Comparison of ENCODE assay signal across 25 cellular contexts in the genomic region with DNA sequence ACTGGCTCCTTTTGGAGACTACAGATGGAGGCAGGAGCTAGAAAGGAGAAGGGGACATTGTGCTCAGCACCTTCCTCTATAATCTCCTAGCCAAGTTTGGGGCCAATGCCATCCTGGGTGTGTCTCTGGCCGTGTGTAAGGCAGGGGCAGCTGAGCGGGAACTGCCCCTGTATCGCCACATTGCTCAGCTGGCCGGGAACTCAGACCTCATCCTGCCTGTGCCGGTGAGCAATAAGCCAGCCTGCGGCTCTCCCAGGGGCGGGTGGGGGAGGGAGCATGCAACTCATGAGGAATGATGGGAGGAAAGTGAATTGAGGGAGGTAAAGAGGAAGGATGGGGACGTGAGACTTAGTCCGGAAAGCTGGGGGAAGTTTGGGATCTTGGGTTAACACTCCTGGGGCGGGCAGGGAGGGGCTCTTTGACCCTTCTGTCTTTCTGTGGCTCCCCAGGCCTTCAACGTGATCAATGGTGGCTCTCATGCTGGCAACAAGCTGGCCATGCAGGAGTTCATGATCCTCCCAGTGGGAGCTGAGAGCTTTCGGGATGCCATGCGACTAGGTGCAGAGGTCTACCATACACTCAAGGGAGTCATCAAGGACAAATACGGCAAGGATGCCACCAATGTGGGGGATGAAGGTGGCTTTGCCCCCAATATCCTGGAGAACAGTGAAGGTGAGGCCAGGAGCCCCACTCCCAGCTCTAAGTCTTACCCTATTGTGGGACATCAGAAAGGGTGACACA. TPM values are rescaled to one million over a fixed set of nuclear protein-coding genes. Genes with fewer than 3 reads are reported as not detected.
DNase-seq lines count a peak whose midpoint lies in the region; ATAC-seq and TF ChIP-seq lines count a peak whose summit lies in the region.
"Had no signal": no experiment of that assay in that cellular context is flagged by ENCODE, and none has a peak within 500 bp of the region (broad histone marks: within the 10 kb centered on the region; RNA-seq: fewer than 3 reads in every experiment).

No MANE protein-coding gene starts in this region.

- H3K4me1 Mint-ChIP-seq in CD8-positive, alpha-beta T cell (ENCODE audit: low read depth) = peaks cover 31% of the 10 kb centered on the region
- H3K4me1 Mint-ChIP-seq in brain = peaks cover 70% of the 10 kb centered on the region
- H3K4me1 Mint-ChIP-seq in neural crest cell = peaks cover 31% of the 10 kb centered on the region
- H3K4me1 Mint-ChIP-seq in activated CD4-positive, alpha-beta memory T cell treated with anti-CD3 and anti-CD28 coated beads for 36 hours (ENCODE audit: low read depth) = peaks cover 33% of the 10 kb centered on the region

- peak overlapping the region; percentile 69 for H3K27ac Mint-ChIP-seq in CD8-positive, alpha-beta T cell
- peak overlapping the region in 2 of 5 experiments; percentile 55 to 100 for H3K27ac Mint-ChIP-seq in brain
- H3K27ac Mint-ChIP-seq in neural crest cell (ENCODE audit: unreplicated experiment) = no peak overlapping the region
- no peak overlapping the region for H3K27ac Mint-ChIP-seq in activated CD4-positive, alpha-beta memory T cell treated with anti-CD3 and anti-CD28 coated beads for 36 hours
- H3K27ac Mint-ChIP-seq: dendritic cell treated with granulocyte-macrophage colony-stimulating factor and Interleukin-4, amounts not matched to agents 40 ng/mL and 50 ng/mL, for 4 days had no signal

- no peak overlapping the region for H3K27ac ChIP-seq in CD8-positive, alpha-beta T cell (ENCODE audit: low read depth, low read length)
- H3K27ac ChIP-seq in RWPE1 = no peak overlapping the region
- H3K27ac ChIP-seq: left ventricle myocardium inferior, WERI-Rb-1 had no signal

- H3K36me3 ChIP-seq in CD8-positive, alpha-beta T cell (ENCODE audit: insufficient read depth, low read length) = peaks cover 16% of the 10 kb centered on the region
- H3K36me3 ChIP-seq: left ventricle myocardium inferior had no signal

- H3K4me1 ChIP-seq in CD8-positive, alpha-beta T cell (ENCODE audit: insufficient read depth, low read length) = peaks cover 18% of the 10 kb centered on the region

- peak in 1 of 7 experiments; percentile 5 for DNase-seq in CD8-positive, alpha-beta T cell
- DNase-seq in HT1080 (ENCODE audit: low read depth) (peak; percentile 63), neural crest cell (ENCODE audit: low read depth, low spot score) (no peak), RWPE1 (ENCODE audit: low spot score) (no peak), iPS-NIHi7 (ENCODE audit: extremely low spot score) (no peak), D341Med (ENCODE audit: low spot score) (no peak)
- no peak for DNase-seq in activated CD4-positive, alpha-beta memory T cell treated with anti-CD3 and anti-CD28 coated beads for 36 hours
- DNase-seq: activated CD4-positive, alpha-beta T cell treated with anti-CD3 and anti-CD28 coated beads, Interleukin-2, amount 50 U/mL, for 4 hours; activated naive CD4-positive, alpha-beta T cell treated with anti-CD3 and anti-CD28 coated beads, Interleukin-2, amount 50 U/mL, for 16 hours; activated T-cell treated with anti-CD3 and anti-CD28 coated beads for 4 hours; CD8-positive, alpha-beta memory T cell; DMS79 treated with DMSO at 0.1 percent for 48 hours; KG1; left ventricle myocardium inferior; NCI-H1048; NCI-H2081; NCI-H524; stimulated activated CD4-positive, alpha-beta T cell treated with anti-CD3 and anti-CD28 coated beads, Interleukin-15, amount 100 ng/mL, for 24 hours; WERI-Rb-1 had no signal

- intact Hi-C loops in CD8-positive, alpha-beta T cell (cut with DNase I, micrococcal nuclease) = no loop called here
- intact Hi-C loops in activated CD4-positive, alpha-beta memory T cell treated with anti-CD3 and anti-CD28 coated beads for 36 hours (cut with micrococcal nuclease) = no loop called here

- CTCF ChIA-PET in CD8-positive, alpha-beta T cell (lab: Charles Lee) = interaction anchor here (0.7 to 1.8 kb wide), 9 partner anchors 9 to 191 kb away, joined by 3 to 6 read pairs (median 3); a partner anchor contains a TSS
- CTCF ChIA-PET in RWPE1 (lab: Yijun Ruan, JAX) = interaction anchor here (0.5 to 1.1 kb wide), 6 partner anchors 17 to 252 kb away, joined by 3 to 5 read pairs (median 4); a partner anchor contains a TSS
- CTCF ChIA-PET in activated CD4-positive, alpha-beta memory T cell treated with anti-CD3 and anti-CD28 coated beads for 36 hours (lab: Charles Lee) = interaction anchor here (1.0 kb wide), 1 partner anchor 27 kb away, joined by 3 read pairs; no protein-coding TSS in a partner anchor

- no peak overlapping the region for H3K4me3 Mint-ChIP-seq in CD8-positive, alpha-beta T cell
- H3K4me3 Mint-ChIP-seq in brain (peak overlapping the region in 3 of 5 experiments; percentile 42 to 91 (median 62)), neural crest cell (peak overlapping the region; percentile 18)
- no peak overlapping the region for H3K4me3 Mint-ChIP-seq in activated CD4-positive, alpha-beta memory T cell treated with anti-CD3 and anti-CD28 coated beads for 36 hours
- H3K4me3 Mint-ChIP-seq: dendritic cell treated with granulocyte-macrophage colony-stimulating factor and Interleukin-4, amounts not matched to agents 40 ng/mL and 50 ng/mL, for 4 days had no signal

- no peaks in the 10 kb centered on the region for H3K27me3 ChIP-seq in CD8-positive, alpha-beta T cell (ENCODE audit: insufficient read depth, low read length)

- peaks cover 51% of the 10 kb centered on the region for H3K36me3 Mint-ChIP-seq in CD8-positive, alpha-beta T cell
- H3K36me3 Mint-ChIP-seq in brain (peaks cover 62% of the 10 kb centered on the region), neural crest cell (ENCODE audit: low read depth) (no peaks in the 10 kb centered on the region)
- H3K36me3 Mint-ChIP-seq in activated CD4-positive, alpha-beta memory T cell treated with anti-CD3 and anti-CD28 coated beads for 36 hours = peaks cover 39% of the 10 kb centered on the region

- ATAC-seq in CD8-positive, alpha-beta T cell = no peak

- no peaks in the 10 kb centered on the region for H3K9me3 ChIP-seq in CD8-positive, alpha-beta T cell (ENCODE audit: low read length)
- H3K9me3 ChIP-seq: left ventricle myocardium inferior, thoracic aorta had no signal

- no peak overlapping the region for H3K4me3 ChIP-seq in CD8-positive, alpha-beta T cell (ENCODE audit: low read depth, low read length)
- H3K4me3 ChIP-seq: left ventricle myocardium inferior, thoracic aorta had no signal

- no peaks in the 10 kb centered on the region for H3K9me3 Mint-ChIP-seq in CD8-positive, alpha-beta T cell
- H3K9me3 Mint-ChIP-seq in brain (peaks cover 0 to 3% (median 0%) of the 10 kb centered on the region in 5 experiments), neural crest cell (no peaks in the 10 kb centered on the region)
- H3K9me3 Mint-ChIP-seq in activated CD4-positive, alpha-beta memory T cell treated with anti-CD3 and anti-CD28 coated beads for 36 hours = no peaks in the 10 kb centered on the region
- H3K9me3 Mint-ChIP-seq: CD8-positive, alpha-beta memory T cell; dendritic cell treated with granulocyte-macrophage colony-stimulating factor and Interleukin-4, amounts not matched to agents 40 ng/mL and 50 ng/mL, for 4 days had no signal

- no peaks in the 10 kb centered on the region for H3K27me3 Mint-ChIP-seq in CD8-positive, alpha-beta T cell (ENCODE audit: low read depth)
- H3K27me3 Mint-ChIP-seq in brain (peaks cover 1% of the 10 kb centered on the region), neural crest cell (ENCODE audit: low read depth) (peaks cover 18% of the 10 kb centered on the region)
- no peaks in the 10 kb centered on the region for H3K27me3 Mint-ChIP-seq in activated CD4-positive, alpha-beta memory T cell treated with anti-CD3 and anti-CD28 coated beads for 36 hours
- H3K27me3 Mint-ChIP-seq: CD8-positive, alpha-beta memory T cell had no signal

- POLR2A ChIA-PET in CD8-positive, alpha-beta T cell (lab: Charles Lee) = interaction anchor here (1.4 to 2.4 kb wide), 2 partner anchors 20 to 27 kb away, joined by 4 to 9 read pairs; no protein-coding TSS in a partner anchor
- POLR2A ChIA-PET in RWPE1 (lab: Yijun Ruan, JAX; ENCODE audit: low non-redundant PET) = interaction anchor here (0.6 kb wide), 1 partner anchor 38 kb away, joined by 3 read pairs; no protein-coding TSS in a partner anchor
- POLR2A ChIA-PET in activated CD4-positive, alpha-beta memory T cell treated with anti-CD3 and anti-CD28 coated beads for 36 hours (lab: Charles Lee) = interaction anchor here (1.0 to 1.1 kb wide), 2 partner anchors 20 to 37 kb away, joined by 3 to 4 read pairs; no protein-coding TSS in a partner anchor

- no peak for TF ChIP-seq CTCF in CD8-positive, alpha-beta T cell (IDR thresholded peaks at IDR 0.05)
- TF ChIP-seq CTCF in brain (conservative IDR thresholded peaks at IDR 0.05) (no peak), neural crest cell (conservative IDR thresholded peaks at IDR 0.05) (no peak), RWPE1 (conservative IDR thresholded peaks at IDR 0.05; ENCODE audit: low read depth) (no peak)

RNA-seq across cellular contexts. Expression of a gene that starts 3.3 kb away (rescaled TPM):
- total RNA-seq in CD8-positive, alpha-beta T cell = 10 to 100 TPM; 95.5 to 99.6 TPM
- total RNA-seq in HT1080 (2014; rRNA removed; shearing (Covaris generic)) = 13.4 and 26.3 TPM in 2 replicates
- polyA plus RNA-seq in HT1080 (2015; cell fraction: cytosol; rRNA removed) = 88.1 and 90.1 TPM in 2 replicates
- polyA plus RNA-seq in HT1080 (2015; cell fraction: nucleus; rRNA removed) = 265 and 285 TPM in 2 replicates
- polyA plus RNA-seq in brain (ENCODE audit: insufficient read depth, low read depth, low replicate concordance) = 553 TPM
- total RNA-seq in neural crest cell = 67.5 and 68.4 TPM in 2 replicates
- 100 to 1,000 TPM; 185 to 193 TPM for total RNA-seq in activated CD4-positive, alpha-beta memory T cell treated with anti-CD3 and anti-CD28 coated beads for 36 hours

RNA-seq across cellular contexts. Expression of a gene that starts 10.1 kb away (rescaled TPM):
- 10 to 100 TPM; 26.5 to 33.4 TPM for total RNA-seq in CD8-positive, alpha-beta T cell
- 6.6 and 11.6 TPM in 2 replicates for total RNA-seq in HT1080 (2014; rRNA removed; shearing (Covaris generic))
- 75.9 and 77.0 TPM in 2 replicates for polyA plus RNA-seq in HT1080 (2015; cell fraction: cytosol; rRNA removed)
- 111 and 113 TPM in 2 replicates for polyA plus RNA-seq in HT1080 (2015; cell fraction: nucleus; rRNA removed)
- polyA plus RNA-seq in brain (ENCODE audit: insufficient read depth, low read depth, low replicate concordance) = 221 TPM
- total RNA-seq in neural crest cell = 118 and 122 TPM in 2 replicates
- 10 to 100 TPM; 34.8 to 37.8 TPM for total RNA-seq in activated CD4-positive, alpha-beta memory T cell treated with anti-CD3 and anti-CD28 coated beads for 36 hours

RNA-seq across cellular contexts. Expression of a gene that starts 13.0 kb away (rescaled TPM):
- total RNA-seq in CD8-positive, alpha-beta T cell = 1 to 10 TPM; 6.5 to 7.2 TPM
- 3.5 and 3.6 TPM in 2 replicates for total RNA-seq in HT1080 (2014; rRNA removed; shearing (Covaris generic))
- polyA plus RNA-seq in HT1080 (2015; cell fraction: cytosol; rRNA removed) = 7.3 and 8.3 TPM in 2 replicates
- 5.1 and 7.0 TPM in 2 replicates for polyA plus RNA-seq in HT1080 (2015; cell fraction: nucleus; rRNA removed)
- polyA plus RNA-seq in brain (ENCODE audit: insufficient read depth, low read depth, low replicate concordance) = 19.3 TPM
- total RNA-seq in neural crest cell = 4.8 and 5.2 TPM in 2 replicates
- total RNA-seq in activated CD4-positive, alpha-beta memory T cell treated with anti-CD3 and anti-CD28 coated beads for 36 hours = 1 to 10 TPM; 6.8 to 7.8 TPM

RNA-seq across cellular contexts. Expression of a gene that starts 26.0 kb away (rescaled TPM):
- total RNA-seq in CD8-positive, alpha-beta T cell = not detected
- not detected in 2 replicates for total RNA-seq in HT1080 (2014; rRNA removed; shearing (Covaris generic))
- not detected in 2 replicates for polyA plus RNA-seq in HT1080 (2015; cell fraction: cytosol; rRNA removed)
- not detected in 2 replicates for polyA plus RNA-seq in HT1080 (2015; cell fraction: nucleus; rRNA removed)
- not detected for polyA plus RNA-seq in brain (ENCODE audit: insufficient read depth, low read depth, low replicate concordance)
- not detected in 2 replicates for total RNA-seq in neural crest cell
- total RNA-seq in activated CD4-positive, alpha-beta memory T cell treated with anti-CD3 and anti-CD28 coated beads for 36 hours = not detected
- total RNA-seq: bronchial epithelial cell; CD8-positive, alpha-beta memory T cell; epithelial cell of proximal tubule; glomerular endothelial cell; left ventricle myocardium inferior; thoracic aorta had no signal
- polyA plus RNA-seq: CD8-positive, alpha-beta memory T cell had no signal

RNA-seq across cellular contexts. Expression of a gene that starts 26.2 kb away (rescaled TPM):
- total RNA-seq in CD8-positive, alpha-beta T cell = 100 to 1,000 TPM; 328 to 356 TPM
- total RNA-seq in HT1080 (2014; rRNA removed; shearing (Covaris generic)) = 127 and 201 TPM in 2 replicates
- 166 and 174 TPM in 2 replicates for polyA plus RNA-seq in HT1080 (2015; cell fraction: cytosol; rRNA removed)
- 61.3 and 74.6 TPM in 2 replicates for polyA plus RNA-seq in HT1080 (2015; cell fraction: nucleus; rRNA removed)
- polyA plus RNA-seq in brain (ENCODE audit: insufficient read depth, low read depth, low replicate concordance) = 619 TPM
- total RNA-seq in neural crest cell = 293 and 298 TPM in 2 replicates
- 100 to 1,000 TPM; 257 to 272 TPM for total RNA-seq in activated CD4-positive, alpha-beta memory T cell treated with anti-CD3 and anti-CD28 coated beads for 36 hours

Comparison
In these comparisons a context has a peak if more than half of its experiments do, and no peak if none do; other contexts are left out.
1. H3K4me3 Mint-ChIP-seq: peak in brain (3 of 5) and neural crest cell (single experiment); none in CD8-positive, alpha-beta T cell (single experiment) and activated CD4-positive, alpha-beta memory T cell treated with anti-CD3 and anti-CD28 coated beads for 36 hours (single experiment).